ENCODE assay signal across 8 cellular contexts in the genomic region with DNA sequence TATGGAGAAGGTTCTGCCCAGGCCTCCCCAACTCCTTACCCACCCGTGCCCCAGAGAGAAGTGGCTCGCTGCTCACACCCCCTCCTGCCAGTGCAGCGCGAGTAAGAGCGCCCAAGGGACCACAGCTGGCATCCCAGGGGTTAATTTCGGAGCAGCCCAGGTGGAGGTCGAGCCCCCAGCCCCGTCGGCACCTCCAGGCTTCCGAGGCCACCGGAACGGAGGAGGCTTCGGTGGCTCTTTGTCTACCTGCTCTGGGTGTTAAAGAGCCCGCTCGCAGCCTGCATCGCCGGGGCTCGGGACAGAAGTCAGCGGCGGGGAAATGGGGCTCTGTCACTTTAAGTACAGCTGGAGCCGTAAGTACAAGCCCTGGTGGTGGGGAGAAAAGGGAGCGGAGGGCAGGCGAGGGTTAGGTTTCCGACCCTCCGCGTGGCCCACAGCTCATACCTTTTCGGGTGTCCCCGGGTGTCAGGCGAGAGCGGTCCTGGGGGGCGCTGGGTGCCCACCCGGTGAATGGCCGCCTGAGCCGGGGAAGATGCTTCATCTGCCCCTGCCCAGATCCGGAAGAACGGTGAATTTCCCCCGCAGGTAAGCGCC.
A peak's percentile ranks its signal among the peaks of the same experiment; 100 is the strongest.
DNase-seq lines count a peak whose midpoint lies in the region; ATAC-seq lines count a peak whose summit lies in the region.

No MANE protein-coding gene starts in this region.

- H3K9me2 ChIP-seq in Karpas-422 (replicated peaks; ENCODE audit: insufficient read depth, low read length), result no peaks in the 10 kb centered on the region

- H3K4me3 ChIP-seq in CD4-positive, CD25-positive, alpha-beta regulatory T cell (ENCODE audit: low read depth, low read length), result no peak overlapping the region
- H3K4me3 ChIP-seq in Karpas-422 (ENCODE audit: low read length), result peak overlapping the region; percentile 58

- peak overlapping the region; percentile 72 for H3K4me2 ChIP-seq in Karpas-422 (ENCODE audit: low read depth, low read length, poor library complexity, severe bottlenecking)

- H2AFZ ChIP-seq in Karpas-422 (ENCODE audit: low read length), result no peak overlapping the region; the same call in 1 of the 2 replicates

- no peaks in the 10 kb centered on the region for H3K36me3 Mint-ChIP-seq in CD4-positive, CD25-positive, alpha-beta regulatory T cell
- no peaks in the 10 kb centered on the region for H3K36me3 Mint-ChIP-seq in activated CD4-positive, alpha-beta T cell treated with anti-CD3 and anti-CD28 coated beads for 36 hours (ENCODE audit: low read depth)

- peak overlapping the region; percentile 85 to 90 (median 90) for H3K4me3 Mint-ChIP-seq in CD4-positive, CD25-positive, alpha-beta regulatory T cell
- H3K4me3 Mint-ChIP-seq in activated CD4-positive, alpha-beta T cell treated with anti-CD3 and anti-CD28 coated beads for 36 hours, result peak overlapping the region; percentile 73

- H3K27ac Mint-ChIP-seq in CD4-positive, CD25-positive, alpha-beta regulatory T cell, result peak overlapping the region; percentile 7 to 65 (median 12)
- H3K27ac Mint-ChIP-seq in activated CD4-positive, alpha-beta T cell treated with anti-CD3 and anti-CD28 coated beads for 36 hours, result no peak overlapping the region

- ATAC-seq in CD4-positive, CD25-positive, alpha-beta regulatory T cell (ENCODE audit: low read depth in 2 of 2), result peak; percentile 82
- peak; percentile 94 for ATAC-seq in activated CD4-positive, alpha-beta T cell treated with anti-CD3 and anti-CD28 coated beads for 36 hours
- no peak for ATAC-seq in HG03520 (IDR thresholded peaks at IDR 0.05; ENCODE audit: unreplicated experiment)

- POLR2A ChIA-PET in activated CD4-positive, alpha-beta T cell treated with anti-CD3 and anti-CD28 coated beads for 36 hours (lab: Charles Lee), result no interaction called here

- peaks cover 0 to 23% (median 4%) of the 10 kb centered on the region in 4 donors for H3K4me1 Mint-ChIP-seq in CD4-positive, CD25-positive, alpha-beta regulatory T cell
- peaks cover 9% of the 10 kb centered on the region for H3K4me1 Mint-ChIP-seq in activated CD4-positive, alpha-beta T cell treated with anti-CD3 and anti-CD28 coated beads for 36 hours

- intact Hi-C loops in activated CD4-positive, alpha-beta T cell treated with anti-CD3 and anti-CD28 coated beads for 36 hours (cut with DNase I, micrococcal nuclease), result loop anchor here in 1 of 2 experiments (2.0 kb wide), 1 partner anchor 29 kb away; no protein-coding TSS in a partner anchor

- H3K79me2 ChIP-seq in Karpas-422 (ENCODE audit: low read length), result no peaks in the 10 kb centered on the region

- no peaks in the 10 kb centered on the region for H3K9me3 ChIP-seq in CD4-positive, CD25-positive, alpha-beta regulatory T cell (ENCODE audit: control insufficient read depth in 2 of 2, low read length in 2 of 2)
- H3K9me3 ChIP-seq in Karpas-422 (ENCODE audit: low read length), result no peaks in the 10 kb centered on the region

- H3K9me3 Mint-ChIP-seq in CD4-positive, CD25-positive, alpha-beta regulatory T cell, result no peaks in the 10 kb centered on the region
- no peaks in the 10 kb centered on the region for H3K9me3 Mint-ChIP-seq in activated CD4-positive, alpha-beta T cell treated with anti-CD3 and anti-CD28 coated beads for 36 hours (ENCODE audit: low read depth)

- peaks cover 68% of the 10 kb centered on the region for H3K27me3 Mint-ChIP-seq in CD4-positive, CD25-positive, alpha-beta regulatory T cell
- H3K27me3 Mint-ChIP-seq in activated CD4-positive, alpha-beta T cell treated with anti-CD3 and anti-CD28 coated beads for 36 hours, result peaks cover 9% of the 10 kb centered on the region

- H3K4me1 ChIP-seq in CD4-positive, CD25-positive, alpha-beta regulatory T cell (ENCODE audit: control insufficient read depth, insufficient read depth, low read length, poor library complexity, severe bottlenecking), result peaks cover 14% of the 10 kb centered on the region
- H3K4me1 ChIP-seq in Karpas-422 (ENCODE audit: low read length), result peaks cover 24% of the 10 kb centered on the region

- CTCF ChIA-PET in activated CD4-positive, alpha-beta T cell treated with anti-CD3 and anti-CD28 coated beads for 36 hours (lab: Charles Lee), result interaction anchor here (1.2 to 1.7 kb wide), 5 partner anchors 16 to 53 kb away, joined by 3 to 8 read pairs (median 4); no protein-coding TSS in a partner anchor

- H3K27ac ChIP-seq in CD4-positive, CD25-positive, alpha-beta regulatory T cell (ENCODE audit: insufficient read depth, low read length, poor library complexity, severe bottlenecking), result no peak overlapping the region
- H3K27ac ChIP-seq in Karpas-422 (ENCODE audit: low read length), result no peak overlapping the region

- H3K9ac ChIP-seq in Karpas-422 (ENCODE audit: low read length), result 0 out of 2 replicates have a peak overlapping the region, but pooled peaks have one; percentile 26

- peak in 2 of 3 donors; percentile 46 to 64 for DNase-seq in CD4-positive, CD25-positive, alpha-beta regulatory T cell
- DNase-seq in Karpas-422 (peak; percentile 74), cerebellar cortex (ENCODE audit: low spot score) (peak; percentile 59), left kidney (ENCODE audit: low read depth, low spot score) (peak; percentile 94), GDM1 (lab: John Stamatoyannopoulos, UW) (no peak)
- DNase-seq in activated CD4-positive, alpha-beta T cell treated with anti-CD3 and anti-CD28 coated beads for 36 hours, result peak; percentile 70
- peak; percentile 46 for DNase-seq in stimulated activated CD4-positive, alpha-beta T cell treated with anti-CD3 and anti-CD28 coated beads, Interleukin-1b, Interleukin-23, amount 100 ng/mL, for 48 hours

- H4K20me1 ChIP-seq in Karpas-422 (ENCODE audit: insufficient read depth, low read depth, low read length), result no peaks in the 10 kb centered on the region

- no peaks in the 10 kb centered on the region for H3K36me3 ChIP-seq in CD4-positive, CD25-positive, alpha-beta regulatory T cell (ENCODE audit: control insufficient read depth, insufficient read depth, low read length)
- no peaks in the 10 kb centered on the region for H3K36me3 ChIP-seq in Karpas-422 (ENCODE audit: insufficient read depth, low read length)

- H3K27me3 ChIP-seq in CD4-positive, CD25-positive, alpha-beta regulatory T cell (ENCODE audit: control insufficient read depth, insufficient read depth, low read length), result peaks cover 12% of the 10 kb centered on the region
- H3K27me3 ChIP-seq in Karpas-422 (ENCODE audit: low read length), result no peaks in the 10 kb centered on the region
